In the genomic region with DNA sequence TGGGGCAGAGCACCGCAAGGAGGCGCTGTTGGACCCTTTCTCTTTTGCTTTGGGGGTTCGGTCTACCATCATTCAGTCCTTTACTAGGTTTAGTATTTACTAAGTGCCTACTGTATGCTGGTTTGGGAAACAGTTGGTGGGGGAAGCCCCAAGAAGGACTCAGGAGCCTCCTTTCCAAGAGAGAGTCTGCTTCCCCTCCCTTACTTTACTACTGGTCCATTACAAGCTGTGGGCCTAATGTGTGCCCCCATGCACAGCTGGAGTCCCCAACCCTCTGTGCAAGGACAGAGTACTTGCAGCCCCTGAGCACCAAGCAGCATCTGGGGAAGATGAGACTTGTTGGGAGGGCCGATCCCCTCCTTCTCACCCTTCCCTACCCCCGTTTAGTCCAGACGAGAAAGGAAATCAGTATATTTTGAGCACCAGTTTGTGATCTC, we compare ENCODE assay signal across 8 cellular contexts. TPM values are rescaled to one million over a fixed set of nuclear protein-coding genes. Genes with fewer than 3 reads are reported as not detected.
A peak's percentile ranks its signal among the peaks of the same experiment; 100 is the strongest.
DNase-seq lines count a peak whose midpoint lies in the region; ATAC-seq and TF ChIP-seq lines count a peak whose summit lies in the region.

No MANE protein-coding gene starts in this region.

- no peak overlapping the region for H3K23ac ChIP-seq in mesenchymal stem cell (ENCODE audit: low read length in 2 of 2)

- TF ChIP-seq CTCF in HL-60 (IDR thresholded peaks at IDR 0.05; ENCODE audit: insufficient read depth, low read length): peak; percentile 98

- H2AK5ac ChIP-seq in mesenchymal stem cell (ENCODE audit: low read length, severe bottlenecking): no peak overlapping the region

- peak overlapping the region; percentile 21 to 91 for H3K4ac ChIP-seq in mesenchymal stem cell (ENCODE audit: low read depth in 1 of 2, low read length in 2 of 2)

- H3K27me3 ChIP-seq in HL-60 (ENCODE audit: insufficient read depth, poor library complexity, severe bottlenecking) (no peaks in the 10 kb centered on the region), mesenchymal stem cell (ENCODE audit: control insufficient read depth in 1 of 2, insufficient read depth in 1 of 2, low read length in 2 of 2) (no peaks in the 10 kb centered on the region)

- H3K36me3 ChIP-seq in mesenchymal stem cell (ENCODE audit: control insufficient read depth in 1 of 2, insufficient read depth in 2 of 2, low read depth in 1 of 2, low read length in 2 of 2): no peaks in the 10 kb centered on the region

- H3K4me3 ChIP-seq in HL-60 (replicated peaks; ENCODE audit: insufficient read depth, low read length) (peak overlapping the region; percentile 90), mesenchymal stem cell (ENCODE audit: insufficient read depth in 1 of 2, low read depth in 1 of 2, low read length in 2 of 2) (peak overlapping the region; percentile 85 to 90)

- peak overlapping the region; percentile 5 to 84 for H3K18ac ChIP-seq in mesenchymal stem cell (ENCODE audit: low read depth in 1 of 2, low read length in 2 of 2)

- H2AFZ ChIP-seq in mesenchymal stem cell (ENCODE audit: low read depth, low read length): no peak overlapping the region

- no peaks in the 10 kb centered on the region for H3K9me3 ChIP-seq in mesenchymal stem cell (ENCODE audit: control insufficient read depth, low read length)

- WGBS in mesenchymal stem cell: 67% methylated on average over 3 of the region's 6 CpGs

- peak; percentile 90 for DNase-seq in CD1c-positive myeloid dendritic cell (ENCODE audit: extremely low spot score)
- DNase-seq in HL-60 (ENCODE audit: low read depth in 1 of 2, low spot score in 1 of 2): peak; percentile 56 to 78
- peak in 3 of 5 experiments; percentile 74 to 85 (median 74) for DNase-seq in T-helper 2 cell
- DNase-seq in cerebellum (ENCODE audit: low spot score): peak; percentile 84
- DNase-seq in mesenchymal stem cell: peak; percentile 85
- DNase-seq in stimulated activated CD8-positive, alpha-beta memory T cell treated with anti-CD3 and anti-CD28 coated beads, Interleukin-4, amount 100 ng/mL, for 4 hours (ENCODE audit: low read depth in 2 of 2, low spot score in 1 of 2): peak; percentile 70 to 79
- no peak for DNase-seq in NCI-H69 (lab: John Stamatoyannopoulos, UW)

- peak overlapping the region; percentile 91 for H4K8ac ChIP-seq in mesenchymal stem cell (ENCODE audit: low read length)

- H3K9ac ChIP-seq in mesenchymal stem cell (ENCODE audit: low read length): peak overlapping the region; percentile 86

- H4K91ac ChIP-seq in mesenchymal stem cell (ENCODE audit: low read length): peak overlapping the region; percentile 85

- ATAC-seq in GM19372 (IDR thresholded peaks at IDR 0.05; ENCODE audit: low read depth, unreplicated experiment): peak; percentile 57

- peak overlapping the region; percentile 97 for H3K4me2 ChIP-seq in mesenchymal stem cell (ENCODE audit: low read length, poor library complexity, severe bottlenecking)

- no peak overlapping the region for H2BK5ac ChIP-seq in mesenchymal stem cell (ENCODE audit: low read depth, low read length, poor library complexity, severe bottlenecking)

- H2BK12ac ChIP-seq in mesenchymal stem cell (ENCODE audit: low read length in 2 of 2): peak overlapping the region; percentile 27 to 93

- H2BK15ac ChIP-seq in mesenchymal stem cell (ENCODE audit: low read depth, poor library complexity, severe bottlenecking): no peak overlapping the region

- H3K14ac ChIP-seq in mesenchymal stem cell (ENCODE audit: low read length in 2 of 2): no peak overlapping the region

- H3K27ac ChIP-seq in HL-60 (replicated peaks) (no peak overlapping the region), mesenchymal stem cell (ENCODE audit: low read length, poor library complexity, severe bottlenecking) (no peak overlapping the region)

- H3K79me1 ChIP-seq in mesenchymal stem cell (replicated peaks; ENCODE audit: low read length, poor library complexity, severe bottlenecking): peaks cover 2% of the 10 kb centered on the region

- peaks cover 12% of the 10 kb centered on the region for H3K4me1 ChIP-seq in mesenchymal stem cell (ENCODE audit: control insufficient read depth, insufficient read depth, low read depth, low read length)

- peak overlapping the region; percentile 74 for H2BK120ac ChIP-seq in mesenchymal stem cell (ENCODE audit: low read depth, low read length)

RNA-seq across cellular contexts. Expression of gene UBE2L6, which starts 0.9 kb away (rescaled TPM):
- total RNA-seq in cerebellum: 32.8 TPM
- polyA plus RNA-seq in mesenchymal stem cell (2013, experiment 1 of 2): 121 TPM
- 124 TPM for polyA plus RNA-seq in mesenchymal stem cell (2013, experiment 2 of 2)

RNA-seq across cellular contexts. Expression of gene SERPING1, which starts 29.1 kb away (rescaled TPM):
- 16.7 TPM for total RNA-seq in cerebellum
- 68.6 TPM for polyA plus RNA-seq in mesenchymal stem cell (2013, experiment 1 of 2)
- polyA plus RNA-seq in mesenchymal stem cell (2013, experiment 2 of 2): 63.1 TPM

RNA-seq across cellular contexts. Expression of gene SMTNL1, which starts 31.0 kb away (rescaled TPM):
- not detected for total RNA-seq in cerebellum
- not detected for polyA plus RNA-seq in mesenchymal stem cell (2013, experiment 1 of 2)
- polyA plus RNA-seq in mesenchymal stem cell (2013, experiment 2 of 2): not detected

RNA-seq across cellular contexts. Expression of gene TIMM10, which starts 37.8 kb away (rescaled TPM):
- 20.4 TPM for total RNA-seq in cerebellum
- 52.8 TPM for polyA plus RNA-seq in mesenchymal stem cell (2013, experiment 1 of 2)
- polyA plus RNA-seq in mesenchymal stem cell (2013, experiment 2 of 2): 54.7 TPM

RNA-seq across cellular contexts. Expression of gene SLC43A1, which starts 52.8 kb away (rescaled TPM):
- 3.3 TPM for total RNA-seq in cerebellum
- polyA plus RNA-seq in mesenchymal stem cell (2013, experiment 1 of 2): 3.9 TPM
- 3.8 TPM for polyA plus RNA-seq in mesenchymal stem cell (2013, experiment 2 of 2)
